ENCODE assay signal across 27 cellular contexts in genomic region chr7:38746438-38746837, GRCh38.
"Had no signal": no experiment of that assay in that cellular context is flagged by ENCODE, and none has a peak within 500 bp of the region (broad histone marks: within the 10 kb centered on the region; RNA-seq: fewer than 3 reads in every experiment).

No MANE protein-coding gene starts in this region.

- H3K4me3 ChIP-seq: gastroesophageal sphincter, right atrium auricular region, smooth muscle cell, suprapubic skin, tibial artery, upper lobe of right lung had no signal

- ATAC-seq: gastroesophageal sphincter; left cardiac atrium; naive thymus-derived CD4-positive, alpha-beta T cell; stimulated activated memory B cell treated with anti-CD40 and anti-IgM and Interleukin-4, amounts not matched to agents 10 μg/mL and 1 μg/mL and 100 μg/mL, for 72 hours; upper lobe of right lung; WTC11 had no signal

- H3K27me3 ChIP-seq: gastroesophageal sphincter, right atrium auricular region, suprapubic skin, tibial artery, upper lobe of right lung had no signal

- H3K4me1 Mint-ChIP-seq: activated naive CD4-positive, alpha-beta T cell treated with anti-CD3 and anti-CD28 coated beads, Interleukin-2, amount 10 ng/mL, durations not matched to agents 7 days and 5 days; memory B cell; naive thymus-derived CD4-positive, alpha-beta T cell; stimulated activated memory B cell treated with anti-CD40 and anti-IgM and Interleukin-4, amounts not matched to agents 10 μg/mL and 1 μg/mL and 100 μg/mL, for 72 hours had no signal

- H3K9me3 Mint-ChIP-seq: activated naive CD4-positive, alpha-beta T cell treated with anti-CD3 and anti-CD28 coated beads, Interleukin-2, amount 10 ng/mL, durations not matched to agents 7 days and 5 days; activated naive CD8-positive, alpha-beta T cell treated with anti-CD3 and anti-CD28 coated beads, Interleukin-2, amount 10 ng/mL, durations not matched to agents 7 days and 5 days; memory B cell; naive thymus-derived CD4-positive, alpha-beta T cell; stimulated activated memory B cell treated with anti-CD40 and anti-IgM and Interleukin-4, amounts not matched to agents 10 μg/mL and 1 μg/mL and 100 μg/mL, for 72 hours; WTC11 had no signal

- H3K4me2 ChIP-seq: smooth muscle cell had no signal

- H3K27ac Mint-ChIP-seq: activated naive CD4-positive, alpha-beta T cell treated with anti-CD3 and anti-CD28 coated beads, Interleukin-2, amount 10 ng/mL, durations not matched to agents 7 days and 5 days; activated naive CD8-positive, alpha-beta T cell treated with anti-CD3 and anti-CD28 coated beads, Interleukin-2, amount 10 ng/mL, durations not matched to agents 7 days and 5 days; memory B cell; stimulated activated memory B cell treated with anti-CD40 and anti-IgM and Interleukin-4, amounts not matched to agents 10 μg/mL and 1 μg/mL and 100 μg/mL, for 72 hours; WTC11 had no signal

- H3K9me3 ChIP-seq: gastroesophageal sphincter, right atrium auricular region, suprapubic skin, tibial artery, upper lobe of right lung had no signal

- H3K27ac ChIP-seq: gastroesophageal sphincter, right atrium auricular region, suprapubic skin, tibial artery, upper lobe of right lung had no signal

- DNase-seq: activated CD4-positive, alpha-beta T cell treated with anti-CD3 and anti-CD28 coated beads for 1 hour; activated CD4-positive, alpha-beta T cell treated with anti-CD3 and anti-CD28 coated beads, Interleukin-2, amount 50 U/mL, for 4 hours; activated gamma-delta T cell; activated naive CD4-positive, alpha-beta T cell treated with anti-CD3 and anti-CD28 coated beads, Interleukin-2, amount 10 ng/mL, durations not matched to agents 7 days and 5 days; activated naive CD8-positive, alpha-beta T cell treated with anti-CD3 and anti-CD28 coated beads, Interleukin-2, amount 10 ng/mL, durations not matched to agents 7 days and 5 days; activated T-cell treated with anti-CD3 and anti-CD28 coated beads for 4 hours; amniotic stem cell; central memory CD4-positive, alpha-beta T cell; hippocampal formation; left cardiac atrium; midbrain; naive thymus-derived CD4-positive, alpha-beta T cell; stimulated activated CD4-positive, alpha-beta T cell treated with anti-CD3 and anti-CD28 coated beads, Interleukin-1b, Interleukin-23, amount 100 ng/mL, for 48 hours; stimulated activated CD4-positive, alpha-beta T cell treated with anti-CD3 and anti-CD28 coated beads, Interleukin-4, amount 100 ng/mL, for 4 hours; stimulated activated CD8-positive, alpha-beta memory T cell treated with anti-CD3 and anti-CD28 coated beads, Interleukin-4, amount 100 ng/mL, for 48 hours; T-helper 2 cell; tibial artery; upper lobe of right lung had no signal

- FAIRE-seq: endothelial cell of umbilical vein, keratinocyte had no signal

- H3K4me3 Mint-ChIP-seq: activated naive CD4-positive, alpha-beta T cell treated with anti-CD3 and anti-CD28 coated beads, Interleukin-2, amount 10 ng/mL, durations not matched to agents 7 days and 5 days; activated naive CD8-positive, alpha-beta T cell treated with anti-CD3 and anti-CD28 coated beads, Interleukin-2, amount 10 ng/mL, durations not matched to agents 7 days and 5 days; memory B cell; naive thymus-derived CD4-positive, alpha-beta T cell; stimulated activated memory B cell treated with anti-CD40 and anti-IgM and Interleukin-4, amounts not matched to agents 10 μg/mL and 1 μg/mL and 100 μg/mL, for 72 hours; WTC11 had no signal

- H3K27me3 Mint-ChIP-seq: activated naive CD4-positive, alpha-beta T cell treated with anti-CD3 and anti-CD28 coated beads, Interleukin-2, amount 10 ng/mL, durations not matched to agents 7 days and 5 days; activated naive CD8-positive, alpha-beta T cell treated with anti-CD3 and anti-CD28 coated beads, Interleukin-2, amount 10 ng/mL, durations not matched to agents 7 days and 5 days; memory B cell; naive thymus-derived CD4-positive, alpha-beta T cell; stimulated activated memory B cell treated with anti-CD40 and anti-IgM and Interleukin-4, amounts not matched to agents 10 μg/mL and 1 μg/mL and 100 μg/mL, for 72 hours had no signal

- H3K4me1 ChIP-seq: gastroesophageal sphincter, right atrium auricular region, suprapubic skin, tibial artery, upper lobe of right lung had no signal
